11 cellular contexts compared by ENCODE assay signal in genomic region chr2:215749092-215749957, GRCh38.
A peak's percentile ranks its signal among the peaks of the same experiment; 100 is the strongest.
DNase-seq lines count a peak whose midpoint lies in the region; ATAC-seq, FAIRE-seq and TF ChIP-seq lines count a peak whose summit lies in the region.
"Had no signal": no experiment of that assay in that cellular context is flagged by ENCODE, and none has a peak within 500 bp of the region (broad histone marks: within the 10 kb centered on the region; RNA-seq: fewer than 3 reads in every experiment).

No MANE protein-coding gene starts in this region.

- ATAC-seq in T-helper 17 cell (no peak), gastroesophageal sphincter (peak; percentile 75), HG03442 (IDR thresholded peaks at IDR 0.05; ENCODE audit: unreplicated experiment) (no peak)
- ATAC-seq: SK-N-SH treated with all-trans-retinoic acid at 6 μM for 48 hours had no signal

- H3K27ac Mint-ChIP-seq in T-helper 17 cell: no peak overlapping the region
- H3K27ac Mint-ChIP-seq: B cell had no signal

- H3K4me3 Mint-ChIP-seq in T-helper 17 cell: peak overlapping the region; percentile 25
- H3K4me3 Mint-ChIP-seq: B cell had no signal

- H3K27me3 ChIP-seq in gastroesophageal sphincter (no peaks in the 10 kb centered on the region), neuronal stem cell (ENCODE audit: control insufficient read depth in 3 of 3, insufficient read depth in 3 of 3, low read depth in 1 of 3, low read length in 3 of 3) (no peaks in the 10 kb centered on the region)

- TF ChIP-seq POLR2A in gastroesophageal sphincter (IDR thresholded peaks at IDR 0.05): no peak

- H3K4me1 ChIP-seq in gastroesophageal sphincter: peaks cover 2 to 46% (median 21%) of the 10 kb centered on the region in 3 donors
- peaks cover 2 to 8% of the 10 kb centered on the region in 2 donors for H3K4me1 ChIP-seq in neuronal stem cell (ENCODE audit: control insufficient read depth in 2 of 2, insufficient read depth in 1 of 2, low read depth in 1 of 2, low read length in 2 of 2)

- H3K36me3 ChIP-seq in gastroesophageal sphincter: no peaks in the 10 kb centered on the region
- no peaks in the 10 kb centered on the region for H3K36me3 ChIP-seq in neuronal stem cell (replicated peaks in 1 of 2; ENCODE audit: control insufficient read depth in 2 of 2, insufficient read depth in 2 of 2, low read length in 2 of 2)

- no peak overlapping the region for H2AK5ac ChIP-seq in neuronal stem cell (ENCODE audit: low read depth, low read length)

- no peak overlapping the region for H2BK120ac ChIP-seq in neuronal stem cell (ENCODE audit: low read depth, low read length)

- FAIRE-seq in D721Med (lab: Jason Lieb, UNC): no peak

- no peak for TF ChIP-seq EP300 in gastroesophageal sphincter (IDR thresholded peaks at IDR 0.05)

- H2AFZ ChIP-seq in neuronal stem cell (ENCODE audit: low read length): no peak overlapping the region

- H3K18ac ChIP-seq in neuronal stem cell (ENCODE audit: low read length): peak overlapping the region; percentile 5

- no peaks in the 10 kb centered on the region for H3K9me3 ChIP-seq in T-helper 17 cell (ENCODE audit: control insufficient read depth, low read length, poor library complexity, severe bottlenecking)
- H3K9me3 ChIP-seq in gastroesophageal sphincter: no peaks in the 10 kb centered on the region
- no peaks in the 10 kb centered on the region for H3K9me3 ChIP-seq in neuronal stem cell (replicated peaks in 1 of 2; ENCODE audit: control insufficient read depth in 2 of 2, insufficient read depth in 1 of 2, low read depth in 1 of 2, low read length in 2 of 2)

- H3K4ac ChIP-seq in neuronal stem cell (ENCODE audit: low read length): no peak overlapping the region

- no peaks in the 10 kb centered on the region for H3K79me1 ChIP-seq in neuronal stem cell (ENCODE audit: low read depth, low read length)

- H2BK5ac ChIP-seq in neuronal stem cell (ENCODE audit: low read length): peak overlapping the region; percentile 27

- H3K27ac ChIP-seq in gastroesophageal sphincter (peak overlapping the region in 3 of 4 donors; percentile 27 to 61 (median 52)), neuronal stem cell (replicated peaks; ENCODE audit: low read length) (no peak overlapping the region)

- H3K4me3 ChIP-seq in gastroesophageal sphincter (no peak overlapping the region), neuronal stem cell (ENCODE audit: low read length in 2 of 2) (no peak overlapping the region)

- H3K27me3 Mint-ChIP-seq in T-helper 17 cell: peaks cover 13% of the 10 kb centered on the region

- DNase-seq in AG08396 (ENCODE audit: low spot score): peak; percentile 65
- DNase-seq in T-helper 17 cell: no peak
- DNase-seq in neuronal stem cell (ENCODE audit: low spot score): no peak
- DNase-seq in stimulated activated CD4-positive, alpha-beta T cell treated with anti-CD3 and anti-CD28 coated beads, Interleukin-1b, Interleukin-23, amount 100 ng/mL, for 48 hours: no peak
- no peak for DNase-seq in NCI-H1092 treated with DMSO at 0.1 percent for 48 hours (lab: John Stamatoyannopoulos, UW)
- DNase-seq in D721Med (ENCODE audit: insufficient read length, low spot score): no peak
- DNase-seq: NCI-H2171 had no signal

- peaks cover 22% of the 10 kb centered on the region for H3K4me1 Mint-ChIP-seq in T-helper 17 cell
- H3K4me1 Mint-ChIP-seq: B cell had no signal

- H3K14ac ChIP-seq in neuronal stem cell (ENCODE audit: low read length): no peak overlapping the region

- no peak overlapping the region for H2BK12ac ChIP-seq in neuronal stem cell (ENCODE audit: low read length)

- WGBS in gastroesophageal sphincter (ENCODE audit: low coverage in 1 of 2), 2 donors: 36 to 40% methylated on average over 4 to 5 of the region's 11 CpGs
- no CpG with 5 or more reads among the region's 11 CpGs for WGBS in neuronal stem cell (ENCODE audit: extremely low coverage in 2 of 2, insufficient read length in 2 of 2, insufficient replicate concordance in 1 of 2), 2 donors

- peaks cover 2% of the 10 kb centered on the region for H3K36me3 Mint-ChIP-seq in T-helper 17 cell (ENCODE audit: low read depth)

- H3K9ac ChIP-seq in neuronal stem cell (ENCODE audit: low read depth, low read length, poor library complexity): no peak overlapping the region

- H2BK15ac ChIP-seq in neuronal stem cell (ENCODE audit: low read length): peak overlapping the region; percentile 8

- no peak overlapping the region for H3K23ac ChIP-seq in neuronal stem cell (ENCODE audit: low read depth, low read length, poor library complexity)

- H4K8ac ChIP-seq in neuronal stem cell (ENCODE audit: low read depth, low read length): no peak overlapping the region

- H4K91ac ChIP-seq in neuronal stem cell (ENCODE audit: low read depth, low read length, poor library complexity): no peak overlapping the region

- no peak overlapping the region for H3K4me2 ChIP-seq in neuronal stem cell (ENCODE audit: insufficient read depth, low read length, poor library complexity, severe bottlenecking)

- TF ChIP-seq CTCF in gastroesophageal sphincter (IDR thresholded peaks at IDR 0.05) (no peak), D721Med (IDR thresholded peaks at IDR 0.05; ENCODE audit: insufficient read depth, missing control alignments) (no peak)
